In genomic region chr14:21894003-21894897, GRCh38 we compare ENCODE assay signal across 9 cellular contexts.
DNase-seq lines count a peak whose midpoint lies in the region; ATAC-seq and TF ChIP-seq lines count a peak whose summit lies in the region.
"Had no signal": no experiment of that assay in that cellular context is flagged by ENCODE, and none has a peak within 500 bp of the region (broad histone marks: within the 10 kb centered on the region; RNA-seq: fewer than 3 reads in every experiment).

No MANE protein-coding gene starts in this region.

- peaks cover 22% of the 10 kb centered on the region for H3K4me1 Mint-ChIP-seq in activated naive CD4-positive, alpha-beta T cell treated with anti-CD3 and anti-CD28 coated beads, Interleukin-2, amount 10 ng/mL, durations not matched to agents 7 days and 5 days
- peaks cover 5 to 14% (median 12%) of the 10 kb centered on the region in 7 donors for H3K4me1 Mint-ChIP-seq in naive thymus-derived CD4-positive, alpha-beta T cell
- H3K4me1 Mint-ChIP-seq in mesothelial cell of epicardium = no peaks in the 10 kb centered on the region

- POLR2A ChIA-PET in naive thymus-derived CD4-positive, alpha-beta T cell (lab: Charles Lee) = interaction anchor here (0.6 to 1.4 kb wide), 8 partner anchors 19 to 662 kb away, joined by 3 to 5 read pairs (median 3); no protein-coding TSS in a partner anchor

- CTCF ChIA-PET in activated naive CD4-positive, alpha-beta T cell treated with anti-CD3 and anti-CD28 coated beads, Interleukin-2, amount 10 ng/mL, durations not matched to agents 7 days and 5 days (lab: Charles Lee) = interaction anchor here (0.9 to 1.7 kb wide), 6 partner anchors 10 to 676 kb away, joined by 3 to 14 read pairs (median 4); no protein-coding TSS in a partner anchor
- CTCF ChIA-PET in naive thymus-derived CD4-positive, alpha-beta T cell (lab: Charles Lee) = interaction anchor here (0.7 to 1.4 kb wide), 6 partner anchors 11 to 644 kb away, joined by 3 to 6 read pairs (median 3); no protein-coding TSS in a partner anchor

- no peaks in the 10 kb centered on the region for H3K9me3 Mint-ChIP-seq in activated naive CD4-positive, alpha-beta T cell treated with anti-CD3 and anti-CD28 coated beads, Interleukin-2, amount 10 ng/mL, durations not matched to agents 7 days and 5 days
- H3K9me3 Mint-ChIP-seq in naive thymus-derived CD4-positive, alpha-beta T cell = no peaks in the 10 kb centered on the region
- H3K9me3 Mint-ChIP-seq in mesothelial cell of epicardium = no peaks in the 10 kb centered on the region

- TF ChIP-seq CTCF in mesothelial cell of epicardium (IDR thresholded peaks at IDR 0.05; ENCODE audit: unreplicated experiment) = no peak

- no peaks in the 10 kb centered on the region for H3K36me3 ChIP-seq in naive thymus-derived CD4-positive, alpha-beta T cell (ENCODE audit: control insufficient read depth in 2 of 3, insufficient read depth in 3 of 3, low read length in 3 of 3)
- H3K36me3 ChIP-seq: breast epithelium had no signal

- peak overlapping the region; percentile 64 for H3K27ac ChIP-seq in naive thymus-derived CD4-positive, alpha-beta T cell (ENCODE audit: low read depth, low read length)
- H3K27ac ChIP-seq: breast epithelium had no signal

- peak; percentile 89 for ATAC-seq in naive thymus-derived CD4-positive, alpha-beta T cell
- ATAC-seq in HG03457 (IDR thresholded peaks at IDR 0.05; ENCODE audit: unreplicated experiment) = no peak
- ATAC-seq in HG03159 (IDR thresholded peaks at IDR 0.05; ENCODE audit: unreplicated experiment) = no peak
- no peak for ATAC-seq in GM21447 (IDR thresholded peaks at IDR 0.05; ENCODE audit: unreplicated experiment)

- peak overlapping the region; percentile 74 for H3K4me3 Mint-ChIP-seq in activated naive CD4-positive, alpha-beta T cell treated with anti-CD3 and anti-CD28 coated beads, Interleukin-2, amount 10 ng/mL, durations not matched to agents 7 days and 5 days
- peak overlapping the region; percentile 74 to 87 (median 82) for H3K4me3 Mint-ChIP-seq in naive thymus-derived CD4-positive, alpha-beta T cell
- H3K4me3 Mint-ChIP-seq in mesothelial cell of epicardium = no peak overlapping the region

- H3K9me3 ChIP-seq in naive thymus-derived CD4-positive, alpha-beta T cell (ENCODE audit: control insufficient read depth in 2 of 3, low read length in 3 of 3) = no peaks in the 10 kb centered on the region
- H3K9me3 ChIP-seq: breast epithelium had no signal

- H3K27me3 ChIP-seq in naive thymus-derived CD4-positive, alpha-beta T cell (ENCODE audit: control insufficient read depth in 2 of 2, insufficient read depth in 2 of 2, low read length in 2 of 2) = no peaks in the 10 kb centered on the region
- H3K27me3 ChIP-seq: breast epithelium had no signal

- peak overlapping the region; percentile 94 for H3K27ac Mint-ChIP-seq in activated naive CD4-positive, alpha-beta T cell treated with anti-CD3 and anti-CD28 coated beads, Interleukin-2, amount 10 ng/mL, durations not matched to agents 7 days and 5 days
- H3K27ac Mint-ChIP-seq in naive thymus-derived CD4-positive, alpha-beta T cell = peak overlapping the region; percentile 66 to 92 (median 86)
- H3K27ac Mint-ChIP-seq in mesothelial cell of epicardium = no peak overlapping the region

- intact Hi-C loops in naive thymus-derived CD4-positive, alpha-beta T cell (cut with micrococcal nuclease) = loop anchor here in 1 of 2 donors (2.0 kb wide), 1 partner anchor 19 kb away; no protein-coding TSS in a partner anchor

- H3K27me3 Mint-ChIP-seq in activated naive CD4-positive, alpha-beta T cell treated with anti-CD3 and anti-CD28 coated beads, Interleukin-2, amount 10 ng/mL, durations not matched to agents 7 days and 5 days = peaks cover 21% of the 10 kb centered on the region
- peaks cover 0 to 5% (median 0%) of the 10 kb centered on the region in 5 donors for H3K27me3 Mint-ChIP-seq in naive thymus-derived CD4-positive, alpha-beta T cell
- peaks cover 12% of the 10 kb centered on the region for H3K27me3 Mint-ChIP-seq in mesothelial cell of epicardium (ENCODE audit: low read depth)

- H3K36me3 Mint-ChIP-seq in activated naive CD4-positive, alpha-beta T cell treated with anti-CD3 and anti-CD28 coated beads, Interleukin-2, amount 10 ng/mL, durations not matched to agents 7 days and 5 days = peaks cover 2% of the 10 kb centered on the region
- no peaks in the 10 kb centered on the region for H3K36me3 Mint-ChIP-seq in naive thymus-derived CD4-positive, alpha-beta T cell
- H3K36me3 Mint-ChIP-seq in mesothelial cell of epicardium = no peaks in the 10 kb centered on the region

- DNase-seq in ELF-1 (ENCODE audit: low read depth, low spot score) = peak; percentile 2
- DNase-seq in OCI-M1 (lab: John Stamatoyannopoulos, UW) = peak; percentile 41
- DNase-seq in activated naive CD4-positive, alpha-beta T cell treated with anti-CD3 and anti-CD28 coated beads, Interleukin-2, amount 10 ng/mL, durations not matched to agents 7 days and 5 days = peak; percentile 75
- peak; percentile 11 to 63 (median 49) for DNase-seq in naive thymus-derived CD4-positive, alpha-beta T cell
- no peak for DNase-seq in mesothelial cell of epicardium (ENCODE audit: low spot score in 2 of 2, unreplicated experiment in 2 of 2)

- peak overlapping the region; percentile 50 for H3K4me3 ChIP-seq in naive thymus-derived CD4-positive, alpha-beta T cell (ENCODE audit: low read length)
- H3K4me3 ChIP-seq: breast epithelium had no signal

- no peaks in the 10 kb centered on the region for H3K4me1 ChIP-seq in naive thymus-derived CD4-positive, alpha-beta T cell (ENCODE audit: control insufficient read depth in 2 of 2, insufficient read depth in 2 of 2, low read length in 2 of 2)
- H3K4me1 ChIP-seq: breast epithelium had no signal

Comparison
In these comparisons a context has a peak if more than half of its experiments do, and no peak if none do; other contexts are left out.
1. DNase-seq: peak in ELF-1 (single experiment), OCI-M1 (single experiment), activated naive CD4-positive, alpha-beta T cell treated with anti-CD3 and anti-CD28 coated beads, Interleukin-2, amount 10 ng/mL, durations not matched to agents 7 days and 5 days (single experiment) and naive thymus-derived CD4-positive, alpha-beta T cell (9 of 9); none in mesothelial cell of epicardium (0 of 2).